13 cellular contexts compared by ENCODE assay signal in genomic region chr10:52542891-52543290, GRCh38.
"Had no signal": no experiment of that assay in that cellular context is flagged by ENCODE, and none has a peak within 500 bp of the region (broad histone marks: within the 10 kb centered on the region; RNA-seq: fewer than 3 reads in every experiment).

No MANE protein-coding gene starts in this region.

- H2AFZ ChIP-seq: parathyroid adenoma had no signal

- H3K36me3 Mint-ChIP-seq: naive B cell; stimulated activated memory B cell treated with anti-CD40 and anti-IgM and Interleukin-4, amounts not matched to agents 10 μg/mL and 1 μg/mL and 100 μg/mL, for 72 hours; T-cell had no signal

- H3K4me1 ChIP-seq: gastroesophageal sphincter, parathyroid adenoma, uterus had no signal

- DNase-seq: activated CD4-positive, CD25-positive, alpha-beta regulatory T cell treated with anti-CD3 and anti-CD28 coated beads, Interleukin-2, amount 50 U/mL, for 72 hours; activated naive CD4-positive, alpha-beta T cell; caudate nucleus; islet precursor cell; mammary epithelial cell; naive B cell; T-cell; T-helper 9 cell; uterus had no signal

- H3K27ac ChIP-seq: gastroesophageal sphincter, parathyroid adenoma, uterus had no signal

- H3K27me3 ChIP-seq: gastroesophageal sphincter, uterus had no signal

- H3K4me3 Mint-ChIP-seq: naive B cell; stimulated activated memory B cell treated with anti-CD40 and anti-IgM and Interleukin-4, amounts not matched to agents 10 μg/mL and 1 μg/mL and 100 μg/mL, for 72 hours; T-cell had no signal

- H3K79me2 ChIP-seq: parathyroid adenoma had no signal

- H3K4me3 ChIP-seq: gastroesophageal sphincter, uterus had no signal

- H3K27ac Mint-ChIP-seq: naive B cell; stimulated activated memory B cell treated with anti-CD40 and anti-IgM and Interleukin-4, amounts not matched to agents 10 μg/mL and 1 μg/mL and 100 μg/mL, for 72 hours; T-cell had no signal

- H3K4me1 Mint-ChIP-seq: naive B cell; stimulated activated memory B cell treated with anti-CD40 and anti-IgM and Interleukin-4, amounts not matched to agents 10 μg/mL and 1 μg/mL and 100 μg/mL, for 72 hours; T-cell had no signal

- H3K36me3 ChIP-seq: gastroesophageal sphincter, uterus had no signal

- ATAC-seq: gastroesophageal sphincter; left lobe of liver; stimulated activated memory B cell treated with anti-CD40 and anti-IgM and Interleukin-4, amounts not matched to agents 10 μg/mL and 1 μg/mL and 100 μg/mL, for 72 hours; T-cell had no signal

- H3K9me3 ChIP-seq: gastroesophageal sphincter, uterus had no signal

- H3K27me3 Mint-ChIP-seq: naive B cell; stimulated activated memory B cell treated with anti-CD40 and anti-IgM and Interleukin-4, amounts not matched to agents 10 μg/mL and 1 μg/mL and 100 μg/mL, for 72 hours; T-cell had no signal
